In the genomic region with DNA sequence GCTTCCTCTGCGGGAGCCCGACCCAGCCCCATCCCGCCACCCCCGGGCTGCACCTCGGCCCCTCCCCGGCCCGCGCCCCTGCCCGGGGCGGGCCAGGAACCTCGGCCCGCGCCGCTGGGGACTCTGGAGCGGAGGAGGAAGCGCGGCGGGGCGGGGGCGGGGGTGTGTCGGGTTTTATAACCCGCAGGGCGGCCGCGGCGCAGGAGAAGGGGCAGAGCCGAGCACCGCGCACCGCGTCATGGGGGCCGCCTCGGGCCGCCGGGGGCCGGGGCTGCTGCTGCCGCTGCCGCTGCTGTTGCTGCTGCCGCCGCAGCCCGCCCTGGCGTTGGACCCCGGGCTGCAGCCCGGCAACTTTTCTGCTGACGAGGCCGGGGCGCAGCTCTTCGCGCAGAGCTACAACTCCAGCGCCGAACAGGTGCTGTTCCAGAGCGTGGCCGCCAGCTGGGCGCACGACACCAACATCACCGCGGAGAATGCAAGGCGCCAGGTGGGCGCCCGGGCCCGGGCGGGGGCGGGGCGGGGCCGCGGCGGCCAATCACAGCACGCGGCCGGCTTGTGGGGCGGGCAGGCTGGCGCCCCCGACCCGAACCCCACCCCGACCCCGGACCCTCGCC, we compare ENCODE assay signal across 8 cellular contexts. TPM values are rescaled to one million over a fixed set of nuclear protein-coding genes. Genes with fewer than 3 reads are reported as not detected.
DNase-seq lines count a peak whose midpoint lies in the region; ATAC-seq and TF ChIP-seq lines count a peak whose summit lies in the region.

Gene ACE, plus strand, starts transcription at position 205 of the 614 bp plus-strand sequence. Its CDS starts 34 bp downstream, at position 239.

- H3K9me3 ChIP-seq in ES-I3 (ENCODE audit: control insufficient read depth, insufficient read depth, low read length), result no peaks in the 10 kb centered on the region

- peak within 1 kb of the TSS; percentile 39 to 51 for H3K4me3 ChIP-seq in cardiac fibroblast (replicated peaks in 1 of 2; ENCODE audit: low read depth in 2 of 2, low read length in 2 of 2)

- H3K27me3 Mint-ChIP-seq in T-cell, result peaks cover 8 to 15% of the 10 kb centered on the region in 2 donors

- POLR2A ChIA-PET in T-cell (lab: Charles Lee), result no interaction called here

- no peaks in the 10 kb centered on the region for H3K36me3 ChIP-seq in ES-I3 (ENCODE audit: insufficient read depth, low read length)

- no peaks in the 10 kb centered on the region for H3K36me3 Mint-ChIP-seq in T-cell

- peaks cover 4 to 18% (median 11%) of the 10 kb centered on the region in 3 donors for H3K4me1 Mint-ChIP-seq in T-cell

- peak within 1 kb of the TSS; percentile 67 to 80 (median 79) for H3K4me3 Mint-ChIP-seq in T-cell

- DNase-seq in HuH-7.5 (ENCODE audit: low spot score) (peak; percentile 70), T-cell (peak in 25 of 34 experiments; percentile 7 to 42 (median 22)), cardiac fibroblast (ENCODE audit: low read depth in 2 of 2) (no peak), kidney tubule cell (ENCODE audit: low spot score) (peak; percentile 53), H4 (ENCODE audit: low spot score) (no peak)
- DNase-seq in stimulated activated CD4-positive, alpha-beta T cell treated with anti-CD3 and anti-CD28 coated beads, Interleukin-4, amount 100 ng/mL, for 1 hour, result peak; percentile 41

- H3K9ac ChIP-seq in ES-I3 (ENCODE audit: low read depth, low read length), result peak within 1 kb of the TSS; percentile 70

- H3K9me3 Mint-ChIP-seq in T-cell, result no peaks in the 10 kb centered on the region

- CTCF ChIA-PET in T-cell (lab: Charles Lee), result interaction anchor here (0.6 to 5.9 kb wide), 7 partner anchors 8 to 653 kb away, joined by 3 to 59 read pairs (median 3); partner anchors contain the start of gene ERN1 (in 1 of the 2)

- H3K4me1 ChIP-seq in ES-I3 (ENCODE audit: insufficient read depth, low read length), result peaks cover 20% of the 10 kb centered on the region

- TF ChIP-seq CTCF in cardiac fibroblast (IDR thresholded peaks at IDR 0.05; ENCODE audit: low read depth, low read length), result no peak

- ATAC-seq in T-cell (replicated peaks in 1 of 4), result peak; percentile 59 to 71 (median 66)
- ATAC-seq in HG02623 (IDR thresholded peaks at IDR 0.05; ENCODE audit: unreplicated experiment), result no peak

- no peak within 1 kb of the TSS for H3K27ac Mint-ChIP-seq in T-cell

RNA-seq across cellular contexts. Expression of gene ACE, which starts in this region (rescaled TPM):
- 10 to 100 TPM in 3 of 5 donors, 1 to 10 TPM in 2; 4.1 to 37.0 (median 12.8) TPM for total RNA-seq in T-cell
- total RNA-seq in H4 (2014; rRNA removed; shearing (Covaris generic)), result not detected in 2 replicates

Comparison
In these comparisons a context has a peak if more than half of its experiments do, and no peak if none do; other contexts are left out.
1. DNase-seq: peak in HuH-7.5 (single experiment), T-cell (25 of 34), kidney tubule cell (single experiment) and stimulated activated CD4-positive, alpha-beta T cell treated with anti-CD3 and anti-CD28 coated beads, Interleukin-4, amount 100 ng/mL, for 1 hour (single experiment); none in cardiac fibroblast (0 of 2) and H4 (single experiment).